ENCODE assay signal across 9 cellular contexts in genomic region chr20:45592574-45593189, GRCh38. TPM values are rescaled to one million over a fixed set of nuclear protein-coding genes. Genes with fewer than 3 reads are reported as not detected.
A peak's percentile ranks its signal among the peaks of the same experiment; 100 is the strongest.
DNase-seq lines count a peak whose midpoint lies in the region; ATAC-seq and TF ChIP-seq lines count a peak whose summit lies in the region.
"Had no signal": no experiment of that assay in that cellular context is flagged by ENCODE, and none has a peak within 500 bp of the region (broad histone marks: within the 10 kb centered on the region; RNA-seq: fewer than 3 reads in every experiment).

No MANE protein-coding gene starts in this region.

- H4K20me1 ChIP-seq in fibroblast of lung (ENCODE audit: control insufficient read depth, extremely low read depth, insufficient read depth, low read length) = no peaks in the 10 kb centered on the region

- TF ChIP-seq CTCF in heart left ventricle (IDR thresholded peaks at IDR 0.05) (peak in 10 of 12 donors; percentile 10 to 48 (median 30)), fibroblast of lung (conservative IDR thresholded peaks at IDR 0.05 in 1 of 2, IDR thresholded peaks at IDR 0.05 in 1 of 2; ENCODE audit: low read depth in 1 of 2, low read length in 2 of 2) (peak; percentile 43 to 44)

- intact Hi-C loops in heart left ventricle (cut with DNase I) (no loop called here), Right ventricle myocardium inferior (cut with DNase I) (no loop called here), posterior cingulate gyrus (cut with DNase I) (loop anchor here (2.0 kb wide), 1 partner anchor 178 kb away; no protein-coding TSS in a partner anchor)

- no peak for TF ChIP-seq POLR2A in heart left ventricle (IDR thresholded peaks at IDR 0.05)

- H3K36me3 ChIP-seq in heart left ventricle (no peaks in the 10 kb centered on the region), fibroblast of lung (ENCODE audit: control insufficient read depth, insufficient read depth, low read length) (no peaks in the 10 kb centered on the region)

- no peak overlapping the region for H3K4me2 ChIP-seq in fibroblast of lung (ENCODE audit: extremely low read depth, insufficient read depth, low read length)

- 53 to 70% (median 61%) methylated on average over 5 of the region's 5 CpGs for WGBS in heart left ventricle, 4 donors

- DNase-seq in heart left ventricle (no peak), Right ventricle myocardium inferior (ENCODE audit: missing footprints) (no peak), HuH-7 (ENCODE audit: low spot score) (peak; percentile 22), SHP77 (lab: John Stamatoyannopoulos, UW) (peak; percentile 49 to 61), fibroblast of lung (ENCODE audit: low read depth in 2 of 2) (peak; percentile 17 to 19), skeletal muscle cell (ENCODE audit: low read depth) (peak; percentile 4), posterior cingulate gyrus (no peak)

- no peak overlapping the region for H3K4me3 ChIP-seq in heart left ventricle
- no peak overlapping the region for H3K4me3 ChIP-seq in fibroblast of lung (replicated peaks in 1 of 4; ENCODE audit: control extremely low read depth in 1 of 4, insufficient read depth in 1 of 4, low read depth in 3 of 4, low read length in 4 of 4)
- H3K4me3 ChIP-seq in skeletal muscle cell (ENCODE audit: low read depth, low read length) = no peak overlapping the region

- H3K27me3 ChIP-seq in heart left ventricle = peaks cover 0 to 10% (median 0%) of the 10 kb centered on the region in 9 donors
- H3K27me3 ChIP-seq in fibroblast of lung (ENCODE audit: control insufficient read depth, insufficient read depth, low read length) = no peaks in the 10 kb centered on the region

- H3K4me1 ChIP-seq in heart left ventricle = no peaks in the 10 kb centered on the region
- H3K4me1 ChIP-seq in fibroblast of lung (ENCODE audit: control insufficient read depth, extremely low read depth, insufficient read depth, low read length) = no peaks in the 10 kb centered on the region

- no peak overlapping the region for H2AFZ ChIP-seq in fibroblast of lung (ENCODE audit: low read length)

- no peaks in the 10 kb centered on the region for H3K79me2 ChIP-seq in fibroblast of lung (ENCODE audit: control insufficient read depth, insufficient read depth, low read length)

- H3K9ac ChIP-seq in fibroblast of lung (ENCODE audit: insufficient read depth, low read length) = no peak overlapping the region

- ATAC-seq in heart left ventricle = no peak
- no peak for ATAC-seq in Right ventricle myocardium inferior
- ATAC-seq in GM19035 (IDR thresholded peaks at IDR 0.05; ENCODE audit: unreplicated experiment) = no peak

- H3K9me3 ChIP-seq in heart left ventricle = peaks cover 0 to 6% (median 0%) of the 10 kb centered on the region in 12 donors
- H3K9me3 ChIP-seq in fibroblast of lung (ENCODE audit: control insufficient read depth, insufficient read depth, low read depth, low read length) = no peaks in the 10 kb centered on the region

- H3K27ac ChIP-seq in heart left ventricle (no peak overlapping the region), fibroblast of lung (ENCODE audit: insufficient read depth, low read length) (no peak overlapping the region)

RNA-seq across cellular contexts. Expression of gene WFDC8, which starts 13.6 kb away (rescaled TPM):
- total RNA-seq in heart left ventricle = not detected
- not detected for polyA plus RNA-seq in heart left ventricle
- not detected for total RNA-seq in Right ventricle myocardium inferior
- total RNA-seq in fibroblast of lung = not detected in 2 replicates
- polyA plus RNA-seq in fibroblast of lung = not detected in 2 replicates
- not detected in 2 replicates for polyA plus RNA-seq in fibroblast of lung (2012)
- not detected in 2 replicates for polyA minus RNA-seq in fibroblast of lung (ENCODE audit: low replicate concordance)
- total RNA-seq: mononuclear cell had no signal

RNA-seq across cellular contexts. Expression of gene WFDC10A, which starts 36.9 kb away (rescaled TPM):
- total RNA-seq in heart left ventricle = not detected
- polyA plus RNA-seq in heart left ventricle = not detected
- total RNA-seq in Right ventricle myocardium inferior = not detected
- not detected in 2 replicates for total RNA-seq in fibroblast of lung
- polyA plus RNA-seq in fibroblast of lung = not detected in 2 replicates
- polyA plus RNA-seq in fibroblast of lung (2012) = not detected in 2 replicates
- polyA minus RNA-seq in fibroblast of lung (ENCODE audit: low replicate concordance) = not detected in 2 replicates
- total RNA-seq: mononuclear cell had no signal

RNA-seq across cellular contexts. Expression of gene WFDC9, which starts 38.4 kb away (rescaled TPM):
- not detected for total RNA-seq in heart left ventricle
- polyA plus RNA-seq in heart left ventricle = not detected
- not detected for total RNA-seq in Right ventricle myocardium inferior
- not detected in 2 replicates for total RNA-seq in fibroblast of lung
- polyA plus RNA-seq in fibroblast of lung = not detected in 2 replicates
- polyA plus RNA-seq in fibroblast of lung (2012) = not detected in 2 replicates
- polyA minus RNA-seq in fibroblast of lung (ENCODE audit: low replicate concordance) = not detected in 2 replicates
- total RNA-seq: mononuclear cell had no signal

RNA-seq across cellular contexts. Expression of gene EPPIN, which starts 45.5 kb away (rescaled TPM):
- under 1 TPM in 1 of 9 donors, not detected in 8; 0.20 TPM for total RNA-seq in heart left ventricle
- polyA plus RNA-seq in heart left ventricle = not detected
- not detected for total RNA-seq in Right ventricle myocardium inferior
- total RNA-seq in fibroblast of lung = not detected in 2 replicates
- polyA plus RNA-seq in fibroblast of lung = not detected in 2 replicates
- not detected in 2 replicates for polyA plus RNA-seq in fibroblast of lung (2012)
- not detected in 2 replicates for polyA minus RNA-seq in fibroblast of lung (ENCODE audit: low replicate concordance)
- total RNA-seq: mononuclear cell had no signal

RNA-seq across cellular contexts. Expression of gene WFDC6, which starts 53.4 kb away (rescaled TPM):
- total RNA-seq in heart left ventricle = not detected
- polyA plus RNA-seq in heart left ventricle = not detected
- total RNA-seq in Right ventricle myocardium inferior = not detected
- total RNA-seq in fibroblast of lung = not detected in 2 replicates
- polyA plus RNA-seq in fibroblast of lung = not detected in 2 replicates
- not detected in 2 replicates for polyA plus RNA-seq in fibroblast of lung (2012)
- polyA minus RNA-seq in fibroblast of lung (ENCODE audit: low replicate concordance) = not detected in 2 replicates
- total RNA-seq: mononuclear cell had no signal

Comparison
In these comparisons a context has a peak if more than half of its experiments do, and no peak if none do; other contexts are left out.
1. DNase-seq: peak in HuH-7 (single experiment), SHP77 (2 of 2), fibroblast of lung (2 of 2) and skeletal muscle cell (single experiment); none in heart left ventricle (0 of 5), Right ventricle myocardium inferior (single experiment) and posterior cingulate gyrus (0 of 10).